ENCODE assay signal across 1 cellular context in genomic region chr1:151710187-151710586, GRCh38.
A peak's percentile ranks its signal among the peaks of the same experiment; 100 is the strongest.
TF ChIP-seq lines count a peak whose summit lies in the region.

No MANE protein-coding gene starts in this region.

TF ChIP-seq in K562, 482 proteins besides CTCF, POLR2A, EP300 and RAD21 (continued from another document and continues in another):
- TF ChIP-seq ZBTB40 (IDR thresholded peaks at IDR 0.05): 0 out of 2 replicates have a peak, but pooled peaks have one; percentile 44
- no peak for TF ChIP-seq ZBTB40 (CRISPR knock-in tag; IDR thresholded peaks at IDR 0.05)
- TF ChIP-seq ZNF57 (CRISPR knock-in tag; IDR thresholded peaks at IDR 0.05): no peak
- TF ChIP-seq TEAD2 (tag; IDR thresholded peaks at IDR 0.05): no peak
- no peak for TF ChIP-seq TAL1 (IDR thresholded peaks at IDR 0.05)
- TF ChIP-seq ZNF518B (CRISPR knock-in tag; IDR thresholded peaks at IDR 0.05): no peak
- no peak for TF ChIP-seq TCFL5 (CRISPR knock-in tag; conservative IDR thresholded peaks at IDR 0.05)
- TF ChIP-seq ZNF197 (CRISPR knock-in tag; IDR thresholded peaks at IDR 0.05; ENCODE audit: low read depth): no peak
- TF ChIP-seq CREM (IDR thresholded peaks at IDR 0.05; ENCODE audit: low read depth): peak; percentile 96
- TF ChIP-seq GATA2 (CRISPR knock-in tag; IDR thresholded peaks at IDR 0.05): no peak
- peak; percentile 98 for TF ChIP-seq RFX1 (IDR thresholded peaks at IDR 0.05)
- TF ChIP-seq CCAR2 (IDR thresholded peaks at IDR 0.05; ENCODE audit: low read depth, low read length): no peak
- no peak for TF ChIP-seq CBFB (CRISPR knock-in tag; IDR thresholded peaks at IDR 0.05)
- peak; percentile 40 to 99; a peak in 3 of 4 replicates for TF ChIP-seq RCOR1 (IDR thresholded peaks at IDR 0.05; ENCODE audit: borderline replicate concordance in 1 of 2, low read depth in 2 of 2, low read length in 2 of 2)
- peak; percentile 47; the same call in 1 of the 2 replicates for TF ChIP-seq JUNB (CRISPR knock-in tag; conservative IDR thresholded peaks at IDR 0.05)
- peak; percentile 49; the same call in 1 of the 2 replicates for TF ChIP-seq MYNN (IDR thresholded peaks at IDR 0.05)
- no peak for TF ChIP-seq MYNN (CRISPR knock-in tag; IDR thresholded peaks at IDR 0.05)
- no peak for TF ChIP-seq SMARCB1 (IDR thresholded peaks at IDR 0.05; ENCODE audit: insufficient read length, low read depth)
- TF ChIP-seq PPARD (CRISPR knock-in tag; IDR thresholded peaks at IDR 0.05): no peak
- no peak for TF ChIP-seq SRSF9 (IDR thresholded peaks at IDR 0.05; ENCODE audit: borderline replicate concordance, low read depth, low read length)
- TF ChIP-seq PTTG1 (tag; IDR thresholded peaks at IDR 0.05; ENCODE audit: low read depth): no peak
- TF ChIP-seq NRF1 (conservative IDR thresholded peaks at IDR 0.05 in 1 of 2, IDR thresholded peaks at IDR 0.05 in 1 of 2): no peak
- TF ChIP-seq MNT (conservative IDR thresholded peaks at IDR 0.05): no peak
- no peak for TF ChIP-seq HEY1 (CRISPR knock-in tag; IDR thresholded peaks at IDR 0.05; ENCODE audit: borderline replicate concordance)
- peak; percentile 86 for TF ChIP-seq CREBBP (IDR thresholded peaks at IDR 0.05; ENCODE audit: low read depth, low read length)
- no peak for TF ChIP-seq USF2 (CRISPR knock-in tag; IDR thresholded peaks at IDR 0.05)
- peak; percentile 67; the same call in 1 of the 2 replicates for TF ChIP-seq CTBP1 (IDR thresholded peaks at IDR 0.05; ENCODE audit: borderline replicate concordance)
- TF ChIP-seq RREB1 (CRISPR knock-in tag; IDR thresholded peaks at IDR 0.05): peak; percentile 97
- no peak for TF ChIP-seq CTCFL (IDR thresholded peaks at IDR 0.05; ENCODE audit: borderline replicate concordance, insufficient read depth, low read depth, low read length, poor library complexity, severe bottlenecking)
- no peak for TF ChIP-seq IFI16 (CRISPR knock-in tag; IDR thresholded peaks at IDR 0.05)
- TF ChIP-seq SMARCE1 (IDR thresholded peaks at IDR 0.05): no peak
- no peak for TF ChIP-seq HOXB6 (CRISPR knock-in tag; IDR thresholded peaks at IDR 0.05; ENCODE audit: borderline replicate concordance)
- no peak for TF ChIP-seq ZBTB7A (IDR thresholded peaks at IDR 0.05; ENCODE audit: borderline replicate concordance, control insufficient read depth, low read depth, low read length)
- TF ChIP-seq POLR2AphosphoS5 (IDR thresholded peaks at IDR 0.05; ENCODE audit: control insufficient read depth, insufficient read depth, low read depth, low read length): no peak
- TF ChIP-seq BCL6 (CRISPR knock-in tag; IDR thresholded peaks at IDR 0.05): no peak
- no peak for TF ChIP-seq EZH2 (IDR thresholded peaks at IDR 0.05; ENCODE audit: borderline replicate concordance, low read depth, low read length)
- TF ChIP-seq ZNF140 (CRISPR knock-in tag; IDR thresholded peaks at IDR 0.05): no peak
- TF ChIP-seq JUN (IDR thresholded peaks at IDR 0.05; ENCODE audit: borderline replicate concordance, low read depth, low read length): peak; percentile 88
- TF ChIP-seq JUN (CRISPR knock-in tag; IDR thresholded peaks at IDR 0.05; ENCODE audit: borderline replicate concordance): no peak
- TF ChIP-seq ZNF23 (CRISPR knock-in tag; IDR thresholded peaks at IDR 0.05): no peak
- TF ChIP-seq HNRNPLL (IDR thresholded peaks at IDR 0.05; ENCODE audit: low read depth, low read length, poor library complexity, severe bottlenecking): no peak
- TF ChIP-seq WHSC1 (IDR thresholded peaks at IDR 0.05; ENCODE audit: low read length): no peak
